In genomic region chrX:132043977-132044376, GRCh38 we compare ENCODE assay signal across 13 cellular contexts. TPM values are rescaled to one million over a fixed set of nuclear protein-coding genes. Genes with fewer than 3 reads are reported as not detected.
DNase-seq lines count a peak whose midpoint lies in the region; ATAC-seq, FAIRE-seq and TF ChIP-seq lines count a peak whose summit lies in the region.
"Had no signal": no experiment of that assay in that cellular context is flagged by ENCODE, and none has a peak within 500 bp of the region (broad histone marks: within the 10 kb centered on the region; RNA-seq: fewer than 3 reads in every experiment).

No MANE protein-coding gene starts in this region.

- no peak for DNase-seq in natural killer cell
- DNase-seq in natural killer cell treated with Interleukin-12 subunit alpha and Interleukin-12 subunit beta and Interleukin-15 and Interleukin-18, amount 100 ng/mL, for 72 hours (ENCODE audit: low spot score): no peak
- DNase-seq in K562 (ENCODE audit: extremely low read depth in 1 of 4, low spot score in 3 of 4): no peak
- no peak for DNase-seq in activated CD4-positive, alpha-beta T cell treated with anti-CD3 and anti-CD28 coated beads, Interleukin-2, amount 50 U/mL, for 1 hour
- no peak for DNase-seq in GF-D8 (lab: John Stamatoyannopoulos, UW)
- DNase-seq: ACHN; CD4-positive, alpha-beta T cell; DMS79; Karpas-422 had no signal

- no peak for ATAC-seq in natural killer cell
- ATAC-seq in natural killer cell treated with Interleukin-12 subunit alpha and Interleukin-12 subunit beta and Interleukin-15 and Interleukin-18, amount 100 ng/mL, for 72 hours: no peak
- ATAC-seq in K562: peak; percentile 12; the same call in 1 of the 3 replicates
- no peak for ATAC-seq in GM19395 (IDR thresholded peaks at IDR 0.05; ENCODE audit: unreplicated experiment)

- no peaks in the 10 kb centered on the region for H3K36me3 ChIP-seq in HUES48 (ENCODE audit: control insufficient read depth, insufficient read depth, low read length)
- H3K36me3 ChIP-seq in K562 (ENCODE audit: control insufficient read depth, insufficient read depth, low read length): peaks cover 10% of the 10 kb centered on the region; the same call in 1 of the 3 replicates

- peaks cover 5% of the 10 kb centered on the region; the same call in 1 of the 2 replicates for H4K20me1 ChIP-seq in K562 (replicated peaks; ENCODE audit: control insufficient read depth, insufficient read depth, low read length)

- H3K27me3 ChIP-seq in HUES48 (ENCODE audit: control insufficient read depth, insufficient read depth, low read length) (no peaks in the 10 kb centered on the region), K562 (ENCODE audit: control insufficient read depth in 2 of 2, insufficient read depth in 2 of 2, low read length in 2 of 2) (no peaks in the 10 kb centered on the region)

- no peak for TF ChIP-seq POLR2A in K562 (conservative IDR thresholded peaks at IDR 0.05)

- TF ChIP-seq CTCF in natural killer cell (IDR thresholded peaks at IDR 0.05) (no peak), K562 (IDR thresholded peaks at IDR 0.05 in 2 of 3, conservative IDR thresholded peaks at IDR 0.05 in 1 of 3; ENCODE audit: insufficient read depth in 2 of 3, low read depth in 1 of 3, low read length in 3 of 3) (no peak)

- 67% methylated on average over 2 of the region's 2 CpGs for whole genome bisulfite sequencing in K562 (ENCODE audit: insufficient coverage, low coverage, missing lambda C conversion rate)

- no peaks in the 10 kb centered on the region for H3K9me3 Mint-ChIP-seq in natural killer cell
- H3K9me3 Mint-ChIP-seq in natural killer cell treated with Interleukin-12 subunit alpha and Interleukin-12 subunit beta and Interleukin-15 and Interleukin-18, amount 100 ng/mL, for 72 hours: no peaks in the 10 kb centered on the region
- H3K9me3 Mint-ChIP-seq: CD4-positive, alpha-beta T cell had no signal

- H3K79me2 ChIP-seq in K562 (ENCODE audit: control insufficient read depth, insufficient read depth, low read length): peaks cover 96% of the 10 kb centered on the region

- no peak overlapping the region for H3K9ac ChIP-seq in HUES48 (ENCODE audit: low read depth, low read length)
- H3K9ac ChIP-seq in K562 (ENCODE audit: insufficient read depth in 1 of 2, low read depth in 2 of 2, low read length in 2 of 2): no peak overlapping the region
- H3K9ac ChIP-seq: BLaER1 treated with 17β-estradiol and CSF1 and Interleukin-3, amounts not matched to agents 10 nM and 100 nM had no signal

- FAIRE-seq in K562 (lab: Jason Lieb, UNC): no peak
- FAIRE-seq: GM12891 had no signal

- intact Hi-C loops in natural killer cell (cut with micrococcal nuclease): no loop called here
- intact Hi-C loops in K562 (cut with micrococcal nuclease): loop anchor here (2.0 kb wide), 1 partner anchor 21 kb away; the partner anchor contains the start of gene STK26

- no peak for TF ChIP-seq RAD21 in K562 (CRISPR knock-in tag; conservative IDR thresholded peaks at IDR 0.05 in 1 of 2, IDR thresholded peaks at IDR 0.05 in 1 of 2)

- no peak overlapping the region for H2AFZ ChIP-seq in K562 (ENCODE audit: low read depth, low read length)

- peak overlapping the region; percentile 4 for H3K27ac ChIP-seq in HUES48 (ENCODE audit: low read depth, low read length)
- H3K27ac ChIP-seq in K562 (ENCODE audit: extremely low read depth, low read depth, low read length): no peak overlapping the region
- H3K27ac ChIP-seq: BLaER1 treated with 17β-estradiol and CSF1 and Interleukin-3, amounts not matched to agents 10 nM and 100 nM had no signal

- no TSS peak for BruUV-seq in K562 (replicated peaks; lab: Mats Ljungman, UMichigan)

- no peak for TF ChIP-seq EP300 in K562 (IDR thresholded peaks at IDR 0.05; ENCODE audit: low read length)

- no peaks in the 10 kb centered on the region for H3K9me3 ChIP-seq in HUES48 (ENCODE audit: control insufficient read depth, insufficient read depth, low read length)
- H3K9me3 ChIP-seq in K562 (replicated peaks; ENCODE audit: control insufficient read depth, insufficient read depth, low read depth, low read length): no peaks in the 10 kb centered on the region
- H3K9me3 ChIP-seq: BLaER1 treated with 17β-estradiol and CSF1 and Interleukin-3, amounts not matched to agents 10 nM and 100 nM had no signal

- no peaks in the 10 kb centered on the region for H3K36me3 Mint-ChIP-seq in natural killer cell
- H3K36me3 Mint-ChIP-seq in natural killer cell treated with Interleukin-12 subunit alpha and Interleukin-12 subunit beta and Interleukin-15 and Interleukin-18, amount 100 ng/mL, for 72 hours: no peaks in the 10 kb centered on the region

- H3K4me1 ChIP-seq in HUES48 (ENCODE audit: control insufficient read depth, insufficient read depth, low read length): peaks cover 70% of the 10 kb centered on the region
- H3K4me1 ChIP-seq in K562 (replicated peaks in 1 of 2; ENCODE audit: control insufficient read depth in 2 of 2, insufficient read depth in 2 of 2, low read length in 2 of 2): peaks cover 0 to 20% of the 10 kb centered on the region in 2 experiments; a peak in 3 of 5 replicates

- H3K4me2 ChIP-seq in K562 (ENCODE audit: insufficient read depth, low read length): no peak overlapping the region
- H3K4me2 ChIP-seq: BLaER1 treated with 17β-estradiol and CSF1 and Interleukin-3, amounts not matched to agents 10 nM and 100 nM had no signal

- H3K27me3 Mint-ChIP-seq in natural killer cell (ENCODE audit: low read depth in 2 of 2): peaks cover 0 to 35% of the 10 kb centered on the region in 2 donors
- peaks cover 0 to 5% of the 10 kb centered on the region in 2 donors for H3K27me3 Mint-ChIP-seq in natural killer cell treated with Interleukin-12 subunit alpha and Interleukin-12 subunit beta and Interleukin-15 and Interleukin-18, amount 100 ng/mL, for 72 hours
- H3K27me3 Mint-ChIP-seq: CD4-positive, alpha-beta T cell had no signal

- peak overlapping the region; percentile 0 to 30 for H3K27ac Mint-ChIP-seq in natural killer cell
- no peak overlapping the region for H3K27ac Mint-ChIP-seq in natural killer cell treated with Interleukin-12 subunit alpha and Interleukin-12 subunit beta and Interleukin-15 and Interleukin-18, amount 100 ng/mL, for 72 hours
- H3K27ac Mint-ChIP-seq: CD4-positive, alpha-beta T cell had no signal

- H3K4me3 ChIP-seq in HUES48 (ENCODE audit: low read depth, low read length) (no peak overlapping the region), K562 (no peak overlapping the region)
- H3K4me3 ChIP-seq: BLaER1 treated with 17β-estradiol and CSF1 and Interleukin-3, amounts not matched to agents 10 nM and 100 nM had no signal

- CTCF ChIA-PET in K562 (lab: Yijun Ruan, JAX; ENCODE audit: low intra/inter-chr PET ratio): no interaction called here

- no peak overlapping the region for H3K4me3 Mint-ChIP-seq in natural killer cell
- no peak overlapping the region for H3K4me3 Mint-ChIP-seq in natural killer cell treated with Interleukin-12 subunit alpha and Interleukin-12 subunit beta and Interleukin-15 and Interleukin-18, amount 100 ng/mL, for 72 hours
- H3K4me3 Mint-ChIP-seq: CD4-positive, alpha-beta T cell had no signal

- H3K4me1 Mint-ChIP-seq in natural killer cell: peaks cover 44 to 56% of the 10 kb centered on the region in 2 donors
- peaks cover 29 to 35% of the 10 kb centered on the region in 2 donors for H3K4me1 Mint-ChIP-seq in natural killer cell treated with Interleukin-12 subunit alpha and Interleukin-12 subunit beta and Interleukin-15 and Interleukin-18, amount 100 ng/mL, for 72 hours (ENCODE audit: low read depth in 2 of 2)

- H3K9me1 ChIP-seq in K562 (ENCODE audit: control insufficient read depth, insufficient read depth, low read length): no peaks in the 10 kb centered on the region

- POLR2A ChIA-PET in K562 (lab: Yijun Ruan, JAX): interaction anchor here (0.6 kb wide), 1 partner anchor 10 kb away, joined by 3 read pairs; no protein-coding TSS in a partner anchor

- in situ Hi-C loops in K562 (cut with MboI): no loop called here

TF ChIP-seq in K562, 482 proteins besides CTCF, POLR2A, EP300 and RAD21:
- TF ChIP-seq ZC3H8 (IDR thresholded peaks at IDR 0.05): no peak
- TF ChIP-seq ZBTB7A (IDR thresholded peaks at IDR 0.05; ENCODE audit: borderline replicate concordance, control insufficient read depth, low read depth, low read length): no peak
- no peak for TF ChIP-seq STAT5B (CRISPR knock-in tag; IDR thresholded peaks at IDR 0.05)
- TF ChIP-seq ZNF75A (CRISPR knock-in tag; IDR thresholded peaks at IDR 0.05): no peak
- TF ChIP-seq BRF1 (IDR thresholded peaks at IDR 0.05; ENCODE audit: borderline replicate concordance, extremely low read depth, insufficient read length): no peak
- no peak for TF ChIP-seq MYNN (IDR thresholded peaks at IDR 0.05)
- no peak for TF ChIP-seq MYNN (CRISPR knock-in tag; IDR thresholded peaks at IDR 0.05)
- TF ChIP-seq ETS2 (tag; IDR thresholded peaks at IDR 0.05; ENCODE audit: borderline replicate concordance, poor library complexity, severe bottlenecking): no peak
- no peak for TF ChIP-seq NR1H2 (CRISPR knock-in tag; IDR thresholded peaks at IDR 0.05)

RNA-seq across cellular contexts. Expression of gene STK26, which starts 20.9 kb away (rescaled TPM):
- 10 to 100 TPM; 62.5 to 81.0 (median 66.5) TPM for total RNA-seq in natural killer cell
- 10 to 100 TPM; 41.6 to 73.7 TPM for total RNA-seq in natural killer cell treated with Interleukin-12 subunit alpha and Interleukin-12 subunit beta and Interleukin-15 and Interleukin-18, amount 100 ng/mL, for 72 hours
- total RNA-seq in K562 (2011; cell fraction: chromatin; rRNA removed; ENCODE audit: low replicate concordance): 7.1 and 28.5 TPM in 2 replicates
- total RNA-seq in K562 (2011; cell fraction: nucleolus; rRNA removed): 4.2 and 6.4 TPM in 2 replicates
- total RNA-seq in K562 (2011; cell fraction: nucleoplasm; rRNA removed): 8.8 and 15.3 TPM in 2 replicates
- total RNA-seq in K562 (2014; rRNA removed): 40.8 and 43.4 TPM in 2 replicates
- total RNA-seq in K562 (2014; rRNA removed; fragmentation: Illumina TruSeq; extraction: Trizol): 72.9 and 82.8 TPM in 2 replicates
- total RNA-seq in K562 (2015; rRNA removed; fragmentation: Illumina TruSeq; extraction: Trizol): 66.8 and 72.3 TPM in 2 replicates
- total RNA-seq in K562 (2021): 50.1 and 50.7 TPM in 2 replicates
- 29.4 and 50.9 TPM in 2 replicates for polyA plus RNA-seq in K562 (2011; rRNA removed)
- polyA plus RNA-seq in K562 (2011; cell fraction: cytosol; rRNA removed): 6.9 and 10.6 TPM in 2 replicates
- 17.8 and 22.4 TPM in 2 replicates for polyA plus RNA-seq in K562 (2011; cell fraction: nucleus; rRNA removed)
- polyA plus RNA-seq in K562 (2012): 31.4 and 44.2 TPM in 2 replicates
- 53.0 and 64.7 TPM in 2 replicates for polyA plus RNA-seq in K562 (2014; fragmentation: Illumina TruSeq; extraction: Trizol)
- 10 to 100 TPM; 28.1 to 29.3 TPM for polyA plus RNA-seq in K562 (2014; fragmentation: Nextera tagmentation; extraction: Ambion mirVana)
- polyA plus RNA-seq in K562 (2014; rRNA removed): 38.6 and 39.5 TPM in 2 replicates
- 33.6 and 42.1 TPM in 2 replicates for polyA minus RNA-seq in K562 (2011; rRNA and poly(A)+ RNA removed)
- 18.1 and 24.6 TPM in 2 replicates for polyA minus RNA-seq in K562 (2011; cell fraction: cytosol; rRNA and poly(A)+ RNA removed)
- 11.6 and 13.8 TPM in 2 replicates for polyA minus RNA-seq in K562 (2011; cell fraction: nucleus; rRNA and poly(A)+ RNA removed)

Comparison
In these comparisons a context has a peak if more than half of its experiments do, and no peak if none do; other contexts are left out.
1. H3K27ac Mint-ChIP-seq: peak in natural killer cell (2 of 2); none in natural killer cell treated with Interleukin-12 subunit alpha and Interleukin-12 subunit beta and Interleukin-15 and Interleukin-18, amount 100 ng/mL, for 72 hours (0 of 2).